Comparison of ENCODE assay signal across 12 cellular contexts in genomic region chr9:76451234-76451633, GRCh38. TPM values are rescaled to one million over a fixed set of nuclear protein-coding genes. Genes with fewer than 3 reads are reported as not detected.
A peak's percentile ranks its signal among the peaks of the same experiment; 100 is the strongest.
DNase-seq lines count a peak whose midpoint lies in the region; ATAC-seq, FAIRE-seq and TF ChIP-seq lines count a peak whose summit lies in the region.
"Had no signal": no experiment of that assay in that cellular context is flagged by ENCODE, and none has a peak within 500 bp of the region (broad histone marks: within the 10 kb centered on the region; RNA-seq: fewer than 3 reads in every experiment).

No MANE protein-coding gene starts in this region.

- H3K27me3 ChIP-seq in H1 (replicated peaks in 1 of 4; ENCODE audit: control insufficient read depth in 3 of 4, extremely low read depth in 1 of 4, insufficient read depth in 3 of 4, low read length in 3 of 4): no peaks in the 10 kb centered on the region
- H3K27me3 ChIP-seq: cardiac muscle cell had no signal

- H4K5ac ChIP-seq in H1 (ENCODE audit: insufficient read length, low read depth, low read length): no peak overlapping the region

- no peak overlapping the region for H3K9ac ChIP-seq in H1 (replicated peaks in 1 of 4; ENCODE audit: extremely low read depth in 1 of 4, low read depth in 3 of 4, low read length in 3 of 4)
- H3K9ac ChIP-seq: parathyroid adenoma had no signal

- TF ChIP-seq POLR2A in NB4 (IDR thresholded peaks at IDR 0.05; ENCODE audit: extremely low read depth, insufficient read length) (no peak), H1 (IDR thresholded peaks at IDR 0.05; ENCODE audit: control extremely low read depth in 1 of 2, low read depth in 2 of 2, low read length in 2 of 2) (no peak)

- H3K9me3 Mint-ChIP-seq in activated CD8-positive, alpha-beta T cell treated with anti-CD3 and anti-CD28 coated beads, Interleukin-2, amount 10 ng/mL, durations not matched to agents 7 days and 5 days (ENCODE audit: insufficient read depth): no peaks in the 10 kb centered on the region

- no peaks in the 10 kb centered on the region for H4K20me1 ChIP-seq in H1 (replicated peaks in 1 of 2; ENCODE audit: control insufficient read depth in 1 of 2, insufficient read depth in 2 of 2, low read length in 2 of 2)

- no peak overlapping the region for H3K27ac Mint-ChIP-seq in activated CD8-positive, alpha-beta T cell treated with anti-CD3 and anti-CD28 coated beads, Interleukin-2, amount 10 ng/mL, durations not matched to agents 7 days and 5 days
- H3K27ac Mint-ChIP-seq: activated T-cell treated with anti-CD3 and anti-CD28 coated beads, Interleukin-2, amount 50 U/mL, for 24 hours had no signal

- H4K91ac ChIP-seq in H1 (replicated peaks; ENCODE audit: insufficient read length, low read length): no peak overlapping the region

- H2AK5ac ChIP-seq in H1 (ENCODE audit: low read depth, low read length): no peak overlapping the region

- H3K36me3 ChIP-seq in H1 (ENCODE audit: control insufficient read depth in 2 of 4, insufficient read depth in 4 of 4, low read length in 3 of 4): no peaks in the 10 kb centered on the region
- H3K36me3 ChIP-seq: cardiac muscle cell had no signal

- H2BK5ac ChIP-seq in H1 (ENCODE audit: low read depth, low read length): no peak overlapping the region

- H3K23ac ChIP-seq in H1 (ENCODE audit: insufficient read length): no peak overlapping the region

- no peak overlapping the region for H3K14ac ChIP-seq in H1 (ENCODE audit: insufficient read length)

- H3K9me3 ChIP-seq in H1 (ENCODE audit: insufficient read depth in 2 of 2, low read depth in 1 of 2, low read length in 1 of 2): peaks cover 6 to 7% of the 10 kb centered on the region in 2 experiments

- TF ChIP-seq RAD21 in H1 (IDR thresholded peaks at IDR 0.05 in 1 of 2, conservative IDR thresholded peaks at IDR 0.05 in 1 of 2; ENCODE audit: low read depth in 2 of 2, low read length in 2 of 2): no peak

- H2BK20ac ChIP-seq in H1 (ENCODE audit: low read length): no peak overlapping the region

- no peak for TF ChIP-seq CTCF in NB4 (IDR thresholded peaks at IDR 0.05; ENCODE audit: low read depth, low read length)
- TF ChIP-seq CTCF in H1 (IDR thresholded peaks at IDR 0.05; ENCODE audit: control extremely low read depth in 1 of 3, insufficient read depth in 1 of 3, low read depth in 1 of 3, low read length in 3 of 3): no peak

- WGBS in H1 (ENCODE audit: extremely low coverage in 1 of 2, insufficient coverage in 1 of 2, insufficient read length in 1 of 2, insufficient replicate concordance in 2 of 2, low coverage in 1 of 2, low lambda C conversion rate in 2 of 2, missing lambda C conversion rate in 1 of 2), 2 experiments: 25% methylated on average over 1 of the region's 1 CpG; no CpG with 5 or more reads in 1 of the 2 experiments

- H2BK120ac ChIP-seq in H1 (replicated peaks; ENCODE audit: low read depth, low read length): peak overlapping the region; percentile 22

- FAIRE-seq in H1 (lab: Jason Lieb, UNC): no peak

- no peaks in the 10 kb centered on the region for H3K36me3 Mint-ChIP-seq in activated CD8-positive, alpha-beta T cell treated with anti-CD3 and anti-CD28 coated beads, Interleukin-2, amount 10 ng/mL, durations not matched to agents 7 days and 5 days (ENCODE audit: low read depth)

- POLR2A ChIA-PET in H1 (lab: Charles Lee; ENCODE audit: partially characterized antibody): no interaction called here
- POLR2A ChIA-PET in activated CD8-positive, alpha-beta T cell treated with anti-CD3 and anti-CD28 coated beads, Interleukin-2, amount 10 ng/mL, durations not matched to agents 7 days and 5 days (lab: Charles Lee): no interaction called here

- peaks cover 11% of the 10 kb centered on the region for H3K4me1 Mint-ChIP-seq in activated CD8-positive, alpha-beta T cell treated with anti-CD3 and anti-CD28 coated beads, Interleukin-2, amount 10 ng/mL, durations not matched to agents 7 days and 5 days (ENCODE audit: low read depth)

- peak; percentile 28 for DNase-seq in Caki2 (ENCODE audit: low read depth)
- peak; percentile 20 for DNase-seq in NB4 (ENCODE audit: low read depth)
- DNase-seq in H1 (ENCODE audit: low read depth in 1 of 2, low spot score in 2 of 2): no peak
- peak; percentile 78 for DNase-seq in non-pigmented ciliary epithelial cell (ENCODE audit: low read depth)
- no peak for DNase-seq in activated CD8-positive, alpha-beta T cell treated with anti-CD3 and anti-CD28 coated beads, Interleukin-2, amount 10 ng/mL, durations not matched to agents 7 days and 5 days
- no peak for DNase-seq in DMS53 treated with DMSO at 0.1 percent for 48 hours (lab: John Stamatoyannopoulos, UW; ENCODE audit: unreplicated experiment)
- DNase-seq in NCI-H1436 (lab: John Stamatoyannopoulos, UW): no peak
- no peak for DNase-seq in amygdala (lab: John Stamatoyannopoulos, UW)
- DNase-seq: activated T-cell treated with anti-CD3 and anti-CD28 coated beads, Interleukin-2, amount 50 U/mL, for 24 hours had no signal

- H3K23me2 ChIP-seq in H1 (ENCODE audit: low read depth, low read length): no peaks in the 10 kb centered on the region; the same call in 1 of the 2 replicates

- in situ Hi-C loops in Caki2 (cut with HindIII; ENCODE audit: low pct_unique_long_range_greater_than_20kb, low sequenced_read_pairs): no loop called here

- H3K79me2 ChIP-seq in H1 (ENCODE audit: control insufficient read depth in 1 of 2, insufficient read depth in 2 of 2, low read length in 2 of 2): no peaks in the 10 kb centered on the region
- H3K79me2 ChIP-seq: parathyroid adenoma had no signal

- no peak overlapping the region for H4K8ac ChIP-seq in H1 (ENCODE audit: extremely low read depth, insufficient read depth, low read length)

- peaks cover 0 to 11% (median 5%) of the 10 kb centered on the region in 4 experiments; a peak in 3 of 7 replicates for H3K4me1 ChIP-seq in H1 (replicated peaks in 1 of 4; ENCODE audit: control insufficient read depth in 3 of 4, insufficient read depth in 4 of 4, low read length in 3 of 4)

- TF ChIP-seq EP300 in H1 (IDR thresholded peaks at IDR 0.05; ENCODE audit: borderline replicate concordance in 1 of 2, low read depth in 2 of 2, low read length in 2 of 2): no peak

- no peak overlapping the region for H3K56ac ChIP-seq in H1 (replicated peaks; ENCODE audit: insufficient read length, low read depth, low read length)

- no peak overlapping the region for H3K27ac ChIP-seq in H1 (ENCODE audit: low read depth, low read length)
- H3K27ac ChIP-seq: C4-2B, cardiac muscle cell, parathyroid adenoma had no signal

- no peak overlapping the region for H3K4ac ChIP-seq in H1 (replicated peaks; ENCODE audit: insufficient read length, low read depth, low read length)

- H2BK15ac ChIP-seq in H1 (ENCODE audit: low read length): no peak overlapping the region

- no peak overlapping the region for H3K18ac ChIP-seq in H1 (ENCODE audit: extremely low read depth, low read length)

- ATAC-seq in activated CD8-positive, alpha-beta T cell treated with anti-CD3 and anti-CD28 coated beads, Interleukin-2, amount 10 ng/mL, durations not matched to agents 7 days and 5 days: no peak

- no peak overlapping the region; a peak in 1 of 4 replicates for H3K4me2 ChIP-seq in H1 (ENCODE audit: insufficient read depth in 1 of 2, low read depth in 2 of 2, low read length in 2 of 2)

- H3K4me3 ChIP-seq in NB4 (ENCODE audit: low read depth, low read length): no peak overlapping the region
- H3K4me3 ChIP-seq in H1 (ENCODE audit: extremely low read depth in 1 of 4, insufficient read depth in 2 of 4, low read depth in 3 of 4, low read length in 4 of 4): no peak overlapping the region
- H3K4me3 ChIP-seq: cardiac muscle cell had no signal

- no peaks in the 10 kb centered on the region for H3K27me3 Mint-ChIP-seq in activated CD8-positive, alpha-beta T cell treated with anti-CD3 and anti-CD28 coated beads, Interleukin-2, amount 10 ng/mL, durations not matched to agents 7 days and 5 days (ENCODE audit: low read depth)
- H3K27me3 Mint-ChIP-seq: activated T-cell treated with anti-CD3 and anti-CD28 coated beads, Interleukin-2, amount 50 U/mL, for 24 hours had no signal

- CTCF ChIA-PET in H1 (lab: Charles Lee; ENCODE audit: partially characterized antibody): interaction anchor here (1.1 kb wide), 1 partner anchor 207 kb away, joined by 5 read pairs; no protein-coding TSS in a partner anchor
- CTCF ChIA-PET in activated CD8-positive, alpha-beta T cell treated with anti-CD3 and anti-CD28 coated beads, Interleukin-2, amount 10 ng/mL, durations not matched to agents 7 days and 5 days (lab: Charles Lee): interaction anchor here (1.6 to 6.0 kb wide), 3 partner anchors 207 to 252 kb away, joined by 6 to 54 read pairs (median 7); no protein-coding TSS in a partner anchor

- no peaks in the 10 kb centered on the region for H3K79me1 ChIP-seq in H1 (ENCODE audit: low read depth, low read length)

- no peak overlapping the region for H3K4me3 Mint-ChIP-seq in activated CD8-positive, alpha-beta T cell treated with anti-CD3 and anti-CD28 coated beads, Interleukin-2, amount 10 ng/mL, durations not matched to agents 7 days and 5 days
- H3K4me3 Mint-ChIP-seq: activated T-cell treated with anti-CD3 and anti-CD28 coated beads, Interleukin-2, amount 50 U/mL, for 24 hours had no signal

- H2AFZ ChIP-seq in H1 (ENCODE audit: low read length): no peak overlapping the region
- H2AFZ ChIP-seq: parathyroid adenoma had no signal

- H2BK12ac ChIP-seq in H1 (ENCODE audit: low read depth, low read length): no peak overlapping the region

RNA-seq across cellular contexts. Expression of gene GCNT1, which starts 7.7 kb away (rescaled TPM):
- 1.2 and 11.1 TPM in 2 replicates for total RNA-seq in Caki2 (2014; rRNA removed; shearing (Covaris generic); ENCODE audit: low replicate concordance)
- 8.8 and 13.0 TPM in 2 replicates for total RNA-seq in H1 (2021; fragmentation: NEBNext Ultra II Directional; extraction: Animal tissue kit (Norgen Biotek cat#: 25700))
- polyA plus RNA-seq in H1 (2011; rRNA removed): 16.5 and 16.6 TPM in 2 replicates
- polyA plus RNA-seq in H1 (2011; cell fraction: cytosol; rRNA removed): 13.1 TPM
- polyA plus RNA-seq in H1 (2011; cell fraction: nucleus; rRNA removed): 6.9 TPM
- 12.7 to 27.4 TPM (median 22.8 TPM) in 4 replicates for polyA plus RNA-seq in H1 (2012, experiment 1 of 2)
- 2.3 TPM for polyA plus RNA-seq in H1 (2012, experiment 2 of 2)
- 7.8 TPM for polyA plus RNA-seq in H1 (2013, experiment 1 of 2)
- 8.8 TPM for polyA plus RNA-seq in H1 (2013, experiment 2 of 2)
- 44.6 and 48.6 TPM in 2 replicates for polyA minus RNA-seq in H1 (2011; rRNA and poly(A)+ RNA removed)
- 9.0 TPM for polyA minus RNA-seq in H1 (2011; cell fraction: cytosol; rRNA and poly(A)+ RNA removed)
- polyA minus RNA-seq in H1 (2011; cell fraction: nucleus; rRNA and poly(A)+ RNA removed): 14.6 TPM
- total RNA-seq in activated CD8-positive, alpha-beta T cell treated with anti-CD3 and anti-CD28 coated beads, Interleukin-2, amount 10 ng/mL, durations not matched to agents 7 days and 5 days: 1 to 10 TPM; 7.7 to 8.0 TPM

RNA-seq across cellular contexts. Expression of gene RFK, which starts 57.0 kb away (rescaled TPM):
- 33.7 and 35.3 TPM in 2 replicates for total RNA-seq in Caki2 (2014; rRNA removed; shearing (Covaris generic); ENCODE audit: low replicate concordance)
- total RNA-seq in H1 (2021; fragmentation: NEBNext Ultra II Directional; extraction: Animal tissue kit (Norgen Biotek cat#: 25700)): 10.6 and 14.9 TPM in 2 replicates
- polyA plus RNA-seq in H1 (2011; rRNA removed): 3.7 and 4.3 TPM in 2 replicates
- polyA plus RNA-seq in H1 (2011; cell fraction: cytosol; rRNA removed): 6.0 TPM
- polyA plus RNA-seq in H1 (2011; cell fraction: nucleus; rRNA removed): 4.7 TPM
- 3.7 to 6.8 TPM (median 5.7 TPM) in 4 replicates for polyA plus RNA-seq in H1 (2012, experiment 1 of 2)
- 2.2 TPM for polyA plus RNA-seq in H1 (2012, experiment 2 of 2)
- 9.6 TPM for polyA plus RNA-seq in H1 (2013, experiment 1 of 2)
- 8.8 TPM for polyA plus RNA-seq in H1 (2013, experiment 2 of 2)
- polyA minus RNA-seq in H1 (2011; rRNA and poly(A)+ RNA removed): 2.3 and 2.7 TPM in 2 replicates
- polyA minus RNA-seq in H1 (2011; cell fraction: cytosol; rRNA and poly(A)+ RNA removed): 2.7 TPM
- 8.9 TPM for polyA minus RNA-seq in H1 (2011; cell fraction: nucleus; rRNA and poly(A)+ RNA removed)
- 10 to 100 TPM; 18.2 to 21.5 TPM for total RNA-seq in activated CD8-positive, alpha-beta T cell treated with anti-CD3 and anti-CD28 coated beads, Interleukin-2, amount 10 ng/mL, durations not matched to agents 7 days and 5 days

Comparison
In these comparisons a context has a peak if more than half of its experiments do, and no peak if none do; other contexts are left out.
1. DNase-seq: peak in Caki2 (single experiment), NB4 (single experiment) and non-pigmented ciliary epithelial cell (single experiment); none in H1 (0 of 2), activated CD8-positive, alpha-beta T cell treated with anti-CD3 and anti-CD28 coated beads, Interleukin-2, amount 10 ng/mL, durations not matched to agents 7 days and 5 days (single experiment), DMS53 treated with DMSO at 0.1 percent for 48 hours (single experiment), NCI-H1436 (single experiment) and amygdala (0 of 56).